Comparison of ENCODE assay signal across 13 cellular contexts in the genomic region with DNA sequence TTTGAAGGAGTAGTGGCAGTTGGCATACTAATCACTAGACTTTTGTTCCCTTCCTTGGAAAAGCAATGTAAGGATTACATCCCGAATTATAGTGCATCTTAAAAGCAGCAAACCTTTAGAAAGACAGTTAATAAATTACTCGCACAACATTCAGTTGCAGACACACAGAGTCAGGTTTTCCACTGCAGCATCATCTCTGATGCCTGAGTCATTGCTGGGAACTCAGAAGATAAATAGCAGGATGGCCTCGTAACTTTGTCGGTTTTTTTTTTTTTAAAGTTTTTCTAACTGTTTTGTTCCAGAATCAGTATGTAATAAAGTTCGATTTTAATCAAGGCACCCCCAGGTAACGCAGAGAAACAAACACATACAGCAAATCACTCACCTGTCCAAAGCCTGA. TPM values are rescaled to one million over a fixed set of nuclear protein-coding genes. Genes with fewer than 3 reads are reported as not detected.
A peak's percentile ranks its signal among the peaks of the same experiment; 100 is the strongest.
DNase-seq lines count a peak whose midpoint lies in the region; FAIRE-seq and TF ChIP-seq lines count a peak whose summit lies in the region.
"Had no signal": no experiment of that assay in that cellular context is flagged by ENCODE, and none has a peak within 500 bp of the region (broad histone marks: within the 10 kb centered on the region; RNA-seq: fewer than 3 reads in every experiment).

No MANE protein-coding gene starts in this region.

- no peaks in the 10 kb centered on the region for H3K36me3 ChIP-seq in keratinocyte (ENCODE audit: control insufficient read depth in 2 of 2, extremely low read depth in 1 of 2, insufficient read depth in 2 of 2, low read length in 2 of 2)

- H3K9me3 ChIP-seq in keratinocyte (ENCODE audit: control insufficient read depth, low read depth, low read length): no peaks in the 10 kb centered on the region

- no peaks in the 10 kb centered on the region for H3K27me3 ChIP-seq in keratinocyte (ENCODE audit: control insufficient read depth, extremely low read depth, insufficient read depth, low read length)

- FAIRE-seq in keratinocyte (lab: Jason Lieb, UNC): peak; percentile 65
- FAIRE-seq: G401.6 had no signal

- H3K27ac Mint-ChIP-seq in activated naive CD4-positive, alpha-beta T cell treated with anti-CD3 and anti-CD28 coated beads, Interleukin-2, amount 50 U/mL, for 24 hours: peak overlapping the region; percentile 99

- H3K4me1 ChIP-seq in keratinocyte (ENCODE audit: control insufficient read depth, extremely low read depth, insufficient read depth, low read length): peaks cover 19% of the 10 kb centered on the region

- no peak overlapping the region for H3K4me3 ChIP-seq in keratinocyte (ENCODE audit: control insufficient read depth in 2 of 3, extremely low read depth in 1 of 3, insufficient read depth in 2 of 3, low read depth in 1 of 3, low read length in 3 of 3)

- H4K20me1 ChIP-seq in keratinocyte (ENCODE audit: control insufficient read depth, extremely low read depth, insufficient read depth, low read length): no peaks in the 10 kb centered on the region

- TF ChIP-seq CTCF in keratinocyte (optimal IDR thresholded peaks at IDR 0.05 in 1 of 3, IDR thresholded peaks at IDR 0.05 in 1 of 3, conservative IDR thresholded peaks at IDR 0.05 in 1 of 3; ENCODE audit: extremely low read depth in 1 of 3, insufficient read depth in 2 of 3, low read length in 3 of 3): no peak

- H3K4me3 Mint-ChIP-seq in activated naive CD4-positive, alpha-beta T cell treated with anti-CD3 and anti-CD28 coated beads, Interleukin-2, amount 50 U/mL, for 24 hours: no peak overlapping the region
- H3K4me3 Mint-ChIP-seq: CD8-positive, alpha-beta memory T cell had no signal

- no peaks in the 10 kb centered on the region for H3K9me1 ChIP-seq in keratinocyte (ENCODE audit: control insufficient read depth, extremely low read depth, insufficient read depth, low read length)

- no peak overlapping the region for H3K27ac ChIP-seq in keratinocyte (ENCODE audit: control insufficient read depth, insufficient read depth, low read length)

- H3K4me1 Mint-ChIP-seq in activated naive CD4-positive, alpha-beta T cell treated with anti-CD3 and anti-CD28 coated beads, Interleukin-2, amount 50 U/mL, for 24 hours: peaks cover 72% of the 10 kb centered on the region

- no peaks in the 10 kb centered on the region for H3K79me2 ChIP-seq in keratinocyte (ENCODE audit: control insufficient read depth, insufficient read depth, low read length)

- peak; percentile 33 for DNase-seq in AG08395 (ENCODE audit: low spot score)
- DNase-seq in EH (ENCODE audit: low read depth): peak; percentile 51
- DNase-seq in keratinocyte (ENCODE audit: low read depth, low spot score): no peak
- no peak for DNase-seq in cerebellar nuclear complex (lab: John Stamatoyannopoulos, UW)
- no peak for DNase-seq in NCI-H2196 treated with DMSO at 0.1 percent for 48 hours (lab: John Stamatoyannopoulos, UW; ENCODE audit: unreplicated experiment)
- DNase-seq in activated effector memory CD4-positive, alpha-beta T cell treated with Interleukin-2 at 50 U/mL for 16 hours: no peak
- DNase-seq: CD8-positive, alpha-beta memory T cell; kidney glomerular epithelial cell; NCI-H1105 treated with DMSO at 0.1 percent for 48 hours; NCI-H524 treated with DMSO at 0.1 percent for 48 hours; stimulated activated naive CD4-positive, alpha-beta T cell had no signal

- H3K27me3 Mint-ChIP-seq in activated naive CD4-positive, alpha-beta T cell treated with anti-CD3 and anti-CD28 coated beads, Interleukin-2, amount 50 U/mL, for 24 hours: no peaks in the 10 kb centered on the region
- H3K27me3 Mint-ChIP-seq: CD8-positive, alpha-beta memory T cell had no signal

- H3K9me3 Mint-ChIP-seq in activated naive CD4-positive, alpha-beta T cell treated with anti-CD3 and anti-CD28 coated beads, Interleukin-2, amount 50 U/mL, for 24 hours: peaks cover 5% of the 10 kb centered on the region
- H3K9me3 Mint-ChIP-seq: CD8-positive, alpha-beta memory T cell had no signal

- peaks cover 28% of the 10 kb centered on the region for H3K36me3 Mint-ChIP-seq in activated naive CD4-positive, alpha-beta T cell treated with anti-CD3 and anti-CD28 coated beads, Interleukin-2, amount 50 U/mL, for 24 hours

- no peak overlapping the region for H2AFZ ChIP-seq in keratinocyte (ENCODE audit: control insufficient read depth, low read length)

- no peak overlapping the region for H3K9ac ChIP-seq in keratinocyte (ENCODE audit: control insufficient read depth, extremely low read depth, insufficient read depth, low read length)

- H3K4me2 ChIP-seq in keratinocyte (ENCODE audit: control insufficient read depth, extremely low read depth, insufficient read depth, low read depth, low read length): no peak overlapping the region

- dilution Hi-C loops in keratinocyte (cut with MboI; ENCODE audit: extremely low pct_ligation_motif_present, low sequenced_read_pairs): no loop called here

RNA-seq across cellular contexts. Expression of gene GJA10, which starts 34.3 kb away (rescaled TPM):
- not detected in 3 replicates for polyA plus RNA-seq in keratinocyte
- not detected for polyA plus RNA-seq in keratinocyte (2011; ENCODE audit: low read depth)
- polyA plus RNA-seq in keratinocyte (2011; cell fraction: cytosol; rRNA removed): not detected in 2 replicates
- not detected in 2 replicates for polyA plus RNA-seq in keratinocyte (2011; cell fraction: nucleus; rRNA removed)
- not detected in 2 replicates for polyA plus RNA-seq in keratinocyte (2012; ENCODE audit: low replicate concordance)
- not detected in 3 replicates for polyA minus RNA-seq in keratinocyte
- not detected for polyA minus RNA-seq in keratinocyte (2011; cell fraction: cytosol; rRNA and poly(A)+ RNA removed)
- polyA minus RNA-seq in keratinocyte (2011; cell fraction: nucleus; rRNA and poly(A)+ RNA removed): not detected in 2 replicates
- polyA plus RNA-seq: CD8-positive, alpha-beta memory T cell had no signal

Comparison
In these comparisons a context has a peak if more than half of its experiments do, and no peak if none do; other contexts are left out.
1. DNase-seq: peak in AG08395 (single experiment) and EH (single experiment); none in keratinocyte (single experiment), cerebellar nuclear complex (0 of 2), NCI-H2196 treated with DMSO at 0.1 percent for 48 hours (single experiment) and activated effector memory CD4-positive, alpha-beta T cell treated with Interleukin-2 at 50 U/mL for 16 hours (single experiment).